In genomic region chr22:37103696-37104452, GRCh38 we compare ENCODE assay signal across 30 cellular contexts. TPM values are rescaled to one million over a fixed set of nuclear protein-coding genes. Genes with fewer than 3 reads are reported as not detected.
DNase-seq lines count a peak whose midpoint lies in the region; ATAC-seq, FAIRE-seq and TF ChIP-seq lines count a peak whose summit lies in the region.
"Had no signal": no experiment of that assay in that cellular context is flagged by ENCODE, and none has a peak within 500 bp of the region (broad histone marks: within the 10 kb centered on the region; RNA-seq: fewer than 3 reads in every experiment).

No MANE protein-coding gene starts in this region.

- H3K4me1 ChIP-seq in K562 (replicated peaks in 1 of 2; ENCODE audit: control insufficient read depth in 2 of 2, insufficient read depth in 2 of 2, low read length in 2 of 2) (no peaks in the 10 kb centered on the region), neuronal stem cell (ENCODE audit: control insufficient read depth in 2 of 2, insufficient read depth in 1 of 2, low read depth in 1 of 2, low read length in 2 of 2) (peaks cover 0 to 3% of the 10 kb centered on the region in 2 donors)

- H2BK15ac ChIP-seq in neuronal stem cell (ENCODE audit: low read length) = no peak overlapping the region

- CTCF ChIA-PET in K562 (lab: Yijun Ruan, JAX; ENCODE audit: low intra/inter-chr PET ratio) (no interaction called here), Calu3 (lab: Charles Lee) (interaction anchor here (1.5 kb wide), 1 partner anchor 38 kb away, joined by 3 read pairs; no protein-coding TSS in a partner anchor)

- H2AFZ ChIP-seq in K562 (ENCODE audit: low read depth, low read length) = no peak overlapping the region
- no peak overlapping the region for H2AFZ ChIP-seq in neuronal stem cell (ENCODE audit: low read length)

- H2BK5ac ChIP-seq in neuronal stem cell (ENCODE audit: low read length) = peak overlapping the region; percentile 3

- TF ChIP-seq RAD21 in K562 (CRISPR knock-in tag; conservative IDR thresholded peaks at IDR 0.05 in 1 of 2, IDR thresholded peaks at IDR 0.05 in 1 of 2) = no peak

- H3K36me3 ChIP-seq in K562 (ENCODE audit: control insufficient read depth, insufficient read depth, low read length) (no peaks in the 10 kb centered on the region), neuronal stem cell (replicated peaks in 1 of 2; ENCODE audit: control insufficient read depth in 2 of 2, insufficient read depth in 2 of 2, low read length in 2 of 2) (no peaks in the 10 kb centered on the region)
- H3K36me3 ChIP-seq: BLaER1 treated with 17β-estradiol and CSF1 and Interleukin-3, amounts not matched to agents 10 nM and 100 nM; Peyer's patch had no signal

- in situ Hi-C loops in K562 (cut with MboI) = no loop called here

- intact Hi-C loops in natural killer cell (cut with micrococcal nuclease) = no loop called here
- intact Hi-C loops in K562 (cut with micrococcal nuclease) = no loop called here
- intact Hi-C loops in Calu3 (cut with micrococcal nuclease; ENCODE audit: unreplicated experiment) = no loop called here

- H3K27me3 ChIP-seq in K562 (ENCODE audit: control insufficient read depth in 2 of 2, insufficient read depth in 2 of 2, low read length in 2 of 2) (peaks cover 2 to 42% of the 10 kb centered on the region in 2 experiments; a peak in 3 of 5 replicates), neuronal stem cell (ENCODE audit: control insufficient read depth in 3 of 3, insufficient read depth in 3 of 3, low read depth in 1 of 3, low read length in 3 of 3) (peaks cover 0 to 63% (median 0%) of the 10 kb centered on the region in 3 experiments)
- H3K27me3 ChIP-seq: BLaER1 treated with 17β-estradiol and CSF1 and Interleukin-3, amounts not matched to agents 10 nM and 100 nM; Peyer's patch had no signal

- H3K23ac ChIP-seq in neuronal stem cell (ENCODE audit: low read depth, low read length, poor library complexity) = no peak overlapping the region

- TF ChIP-seq POLR2A in K562 (conservative IDR thresholded peaks at IDR 0.05) = no peak

- H2AK5ac ChIP-seq in neuronal stem cell (ENCODE audit: low read depth, low read length) = peak overlapping the region; percentile 35

- ATAC-seq in natural killer cell treated with Interleukin-12 subunit alpha and Interleukin-12 subunit beta and Interleukin-15 and Interleukin-18, amount 100 ng/mL, for 72 hours = no peak
- no peak for ATAC-seq in natural killer cell
- no peak for ATAC-seq in K562
- no peak for ATAC-seq in activated T-cell treated with anti-CD3 and anti-CD28 coated beads, Interleukin-2, amount 50 U/mL, for 4 hours

- no peak for TF ChIP-seq CTCF in natural killer cell (IDR thresholded peaks at IDR 0.05)
- no peak for TF ChIP-seq CTCF in K562 (IDR thresholded peaks at IDR 0.05 in 2 of 3, conservative IDR thresholded peaks at IDR 0.05 in 1 of 3; ENCODE audit: insufficient read depth in 2 of 3, low read depth in 1 of 3, low read length in 3 of 3)
- no peak for TF ChIP-seq CTCF in Calu3 (IDR thresholded peaks at IDR 0.05; ENCODE audit: unreplicated experiment)

- H3K9ac ChIP-seq in K562 (ENCODE audit: insufficient read depth in 1 of 2, low read depth in 2 of 2, low read length in 2 of 2) (no peak overlapping the region), neuronal stem cell (ENCODE audit: low read depth, low read length, poor library complexity) (no peak overlapping the region)
- H3K9ac ChIP-seq: BLaER1 treated with 17β-estradiol and CSF1 and Interleukin-3, amounts not matched to agents 10 nM and 100 nM had no signal

- peak overlapping the region; percentile 14 to 72 for H3K27ac Mint-ChIP-seq in natural killer cell treated with Interleukin-12 subunit alpha and Interleukin-12 subunit beta and Interleukin-15 and Interleukin-18, amount 100 ng/mL, for 72 hours
- H3K27ac Mint-ChIP-seq in natural killer cell = no peak overlapping the region
- H3K27ac Mint-ChIP-seq in Calu3 (ENCODE audit: unreplicated experiment) = no peak overlapping the region

- no peaks in the 10 kb centered on the region for H3K27me3 Mint-ChIP-seq in natural killer cell treated with Interleukin-12 subunit alpha and Interleukin-12 subunit beta and Interleukin-15 and Interleukin-18, amount 100 ng/mL, for 72 hours
- H3K27me3 Mint-ChIP-seq in natural killer cell (ENCODE audit: low read depth in 2 of 2) (no peaks in the 10 kb centered on the region), Calu3 (ENCODE audit: unreplicated experiment) (peaks cover 68% of the 10 kb centered on the region)
- H3K27me3 Mint-ChIP-seq in activated T-cell treated with anti-CD3 and anti-CD28 coated beads, Interleukin-2, amount 50 U/mL, for 4 hours (ENCODE audit: low read depth) = no peaks in the 10 kb centered on the region
- H3K27me3 Mint-ChIP-seq: CD4-positive, alpha-beta memory T cell had no signal

- no peak overlapping the region for H3K14ac ChIP-seq in neuronal stem cell (ENCODE audit: low read length)

- H3K36me3 Mint-ChIP-seq in natural killer cell treated with Interleukin-12 subunit alpha and Interleukin-12 subunit beta and Interleukin-15 and Interleukin-18, amount 100 ng/mL, for 72 hours = no peaks in the 10 kb centered on the region
- H3K36me3 Mint-ChIP-seq in natural killer cell (no peaks in the 10 kb centered on the region), Calu3 (ENCODE audit: insufficient read depth, unreplicated experiment) (no peaks in the 10 kb centered on the region)
- H3K36me3 Mint-ChIP-seq in activated T-cell treated with anti-CD3 and anti-CD28 coated beads, Interleukin-2, amount 50 U/mL, for 4 hours (ENCODE audit: insufficient read depth) = no peaks in the 10 kb centered on the region
- H3K36me3 Mint-ChIP-seq: CD4-positive, alpha-beta memory T cell had no signal

- no peak overlapping the region for H4K8ac ChIP-seq in neuronal stem cell (ENCODE audit: low read depth, low read length)

- H3K4ac ChIP-seq in neuronal stem cell (ENCODE audit: low read length) = no peak overlapping the region

- H3K18ac ChIP-seq in neuronal stem cell (ENCODE audit: low read length) = no peak overlapping the region

- H3K9me3 Mint-ChIP-seq in natural killer cell treated with Interleukin-12 subunit alpha and Interleukin-12 subunit beta and Interleukin-15 and Interleukin-18, amount 100 ng/mL, for 72 hours = no peaks in the 10 kb centered on the region
- H3K9me3 Mint-ChIP-seq in natural killer cell (no peaks in the 10 kb centered on the region), Calu3 (ENCODE audit: low read depth, unreplicated experiment) (no peaks in the 10 kb centered on the region)
- H3K9me3 Mint-ChIP-seq in activated T-cell treated with anti-CD3 and anti-CD28 coated beads, Interleukin-2, amount 50 U/mL, for 4 hours = no peaks in the 10 kb centered on the region
- H3K9me3 Mint-ChIP-seq: CD4-positive, alpha-beta memory T cell had no signal

- WGBS in K562 (ENCODE audit: insufficient coverage, low coverage, missing lambda C conversion rate) = 0% methylated on average over 11 of the region's 14 CpGs
- WGBS in neuronal stem cell (ENCODE audit: extremely low coverage in 2 of 2, insufficient read length in 2 of 2, insufficient replicate concordance in 1 of 2), 2 donors = no CpG with 5 or more reads among the region's 14 CpGs

- H2BK12ac ChIP-seq in neuronal stem cell (ENCODE audit: low read length) = no peak overlapping the region

- no peaks in the 10 kb centered on the region for H3K79me1 ChIP-seq in neuronal stem cell (ENCODE audit: low read depth, low read length)

- no peaks in the 10 kb centered on the region for H3K79me2 ChIP-seq in K562 (ENCODE audit: control insufficient read depth, insufficient read depth, low read length)

- no peaks in the 10 kb centered on the region for H3K9me1 ChIP-seq in K562 (ENCODE audit: control insufficient read depth, insufficient read depth, low read length)

- 0 out of 2 replicates have a peak, but pooled peaks cover 4% of the 10 kb centered on the region for H4K20me1 ChIP-seq in K562 (replicated peaks; ENCODE audit: control insufficient read depth, insufficient read depth, low read length)

- H3K9me3 ChIP-seq in K562 (replicated peaks; ENCODE audit: control insufficient read depth, insufficient read depth, low read depth, low read length) (no peaks in the 10 kb centered on the region), neuronal stem cell (replicated peaks in 1 of 2; ENCODE audit: control insufficient read depth in 2 of 2, insufficient read depth in 1 of 2, low read depth in 1 of 2, low read length in 2 of 2) (no peaks in the 10 kb centered on the region)
- H3K9me3 ChIP-seq: BLaER1 treated with 17β-estradiol and CSF1 and Interleukin-3, amounts not matched to agents 10 nM and 100 nM; Peyer's patch had no signal

- H3K4me1 Mint-ChIP-seq in natural killer cell treated with Interleukin-12 subunit alpha and Interleukin-12 subunit beta and Interleukin-15 and Interleukin-18, amount 100 ng/mL, for 72 hours (ENCODE audit: low read depth in 2 of 2) = peaks cover 10 to 34% of the 10 kb centered on the region in 2 donors
- H3K4me1 Mint-ChIP-seq in natural killer cell = peaks cover 4 to 19% of the 10 kb centered on the region in 2 donors
- H3K4me1 Mint-ChIP-seq in activated T-cell treated with anti-CD3 and anti-CD28 coated beads, Interleukin-2, amount 50 U/mL, for 4 hours (ENCODE audit: low read depth) = peaks cover 10% of the 10 kb centered on the region
- no peaks in the 10 kb centered on the region for H3K4me1 Mint-ChIP-seq in Calu3 (ENCODE audit: low read depth, unreplicated experiment)

- TF ChIP-seq EP300 in K562 (IDR thresholded peaks at IDR 0.05; ENCODE audit: low read length) = no peak

- H3K4me3 ChIP-seq in K562 (no peak overlapping the region), neuronal stem cell (ENCODE audit: low read length in 2 of 2) (no peak overlapping the region)
- H3K4me3 ChIP-seq: BLaER1 treated with 17β-estradiol and CSF1 and Interleukin-3, amounts not matched to agents 10 nM and 100 nM; Peyer's patch; SK-N-MC had no signal

- no peak for DNase-seq in natural killer cell treated with Interleukin-12 subunit alpha and Interleukin-12 subunit beta and Interleukin-15 and Interleukin-18, amount 100 ng/mL, for 72 hours (ENCODE audit: low spot score)
- DNase-seq in natural killer cell (no peak), K562 (ENCODE audit: extremely low read depth in 1 of 4, low spot score in 3 of 4) (no peak), neuronal stem cell (ENCODE audit: low spot score) (no peak), Calu3 (no peak)
- DNase-seq in activated T-cell treated with anti-CD3 and anti-CD28 coated beads, Interleukin-2, amount 50 U/mL, for 4 hours = no peak
- no peak for DNase-seq in stimulated activated CD8-positive, alpha-beta memory T cell treated with anti-CD3 and anti-CD28 coated beads, Interleukin-4, amount 100 ng/mL, for 48 hours
- DNase-seq: CD4-positive, alpha-beta memory T cell; COR-L47; GOT3; HCEC 1CT; Kasumi-1; NCI-H1092 treated with DMSO at 0.1 percent for 48 hours; NCI-H1436; NCI-H187; NCI-H2081 treated with DMSO at 0.1 percent for 48 hours; NCI-H2171; NCI-H226; NCI-H510A; NCI-H69; Peyer's patch; SHP77 treated with DMSO at 0.1 percent for 48 hours had no signal

- no peak overlapping the region for H3K4me2 ChIP-seq in K562 (ENCODE audit: insufficient read depth, low read length)
- H3K4me2 ChIP-seq in neuronal stem cell (ENCODE audit: insufficient read depth, low read length, poor library complexity, severe bottlenecking) = no peak overlapping the region

- no peak overlapping the region for H3K27ac ChIP-seq in K562 (ENCODE audit: extremely low read depth, low read depth, low read length)
- no peak overlapping the region for H3K27ac ChIP-seq in neuronal stem cell (replicated peaks; ENCODE audit: low read length)
- H3K27ac ChIP-seq: BLaER1 treated with 17β-estradiol and CSF1 and Interleukin-3, amounts not matched to agents 10 nM and 100 nM; Peyer's patch; SK-N-MC had no signal

- BruUV-seq in K562 (replicated peaks; lab: Mats Ljungman, UMichigan) = no TSS peak
- BruUV-seq in Calu3 (replicated peaks; lab: Mats Ljungman, UMichigan) = no TSS peak

- no peak for FAIRE-seq in K562 (lab: Jason Lieb, UNC)
- FAIRE-seq: G401.6 had no signal

- no peak overlapping the region for H3K4me3 Mint-ChIP-seq in natural killer cell treated with Interleukin-12 subunit alpha and Interleukin-12 subunit beta and Interleukin-15 and Interleukin-18, amount 100 ng/mL, for 72 hours
- no peak overlapping the region for H3K4me3 Mint-ChIP-seq in natural killer cell
- H3K4me3 Mint-ChIP-seq in activated T-cell treated with anti-CD3 and anti-CD28 coated beads, Interleukin-2, amount 50 U/mL, for 4 hours = no peak overlapping the region
- H3K4me3 Mint-ChIP-seq in Calu3 (ENCODE audit: low read depth, unreplicated experiment) = no peak overlapping the region
- H3K4me3 Mint-ChIP-seq: CD4-positive, alpha-beta memory T cell had no signal

- H2BK120ac ChIP-seq in neuronal stem cell (ENCODE audit: low read depth, low read length) = no peak overlapping the region

- no peak overlapping the region for H4K91ac ChIP-seq in neuronal stem cell (ENCODE audit: low read depth, low read length, poor library complexity)

- POLR2A ChIA-PET in K562 (lab: Yijun Ruan, JAX) = interaction anchor here (0.7 kb wide), 1 partner anchor 17 kb away, joined by 3 read pairs; no protein-coding TSS in a partner anchor

RNA-seq across cellular contexts. Expression of gene TMPRSS6, which starts 5.6 kb away (rescaled TPM):
- 1 to 10 TPM; 1.8 to 1.9 TPM for total RNA-seq in natural killer cell treated with Interleukin-12 subunit alpha and Interleukin-12 subunit beta and Interleukin-15 and Interleukin-18, amount 100 ng/mL, for 72 hours
- total RNA-seq in natural killer cell (1 to 10 TPM; 1.1 to 4.7 (median 3.4) TPM), K562 (2014; rRNA removed) (not detected in 2 replicates), K562 (2014; rRNA removed; fragmentation: Illumina TruSeq; extraction: Trizol) (not detected in 2 replicates), K562 (2015; rRNA removed; fragmentation: Illumina TruSeq; extraction: Trizol) (not detected in 2 replicates), K562 (2021) (not detected in 2 replicates), Calu3 (2022) (not detected in 2 replicates)
- not detected in 2 replicates for total RNA-seq in K562 (2011; cell fraction: chromatin; rRNA removed; ENCODE audit: low replicate concordance)
- total RNA-seq in K562 (2011; cell fraction: nucleolus; rRNA removed) = not detected in 2 replicates
- not detected in 2 replicates for total RNA-seq in K562 (2011; cell fraction: nucleoplasm; rRNA removed)
- polyA plus RNA-seq in K562 (2011; rRNA removed) (0.03 TPM in 1 of 2 replicates, not detected in the other), K562 (2014; fragmentation: Illumina TruSeq; extraction: Trizol) (not detected in 2 replicates), K562 (2014; fragmentation: Nextera tagmentation; extraction: Ambion mirVana) (not detected), K562 (2014; rRNA removed) (not detected in 2 replicates)
- polyA plus RNA-seq in K562 (2011; cell fraction: cytosol; rRNA removed) = not detected in 2 replicates
- not detected in 2 replicates for polyA plus RNA-seq in K562 (2011; cell fraction: nucleus; rRNA removed)
- polyA plus RNA-seq in K562 (2012) = not detected in 2 replicates
- polyA minus RNA-seq in K562 (2011; rRNA and poly(A)+ RNA removed) = not detected in 2 replicates
- polyA minus RNA-seq in K562 (2011; cell fraction: cytosol; rRNA and poly(A)+ RNA removed) = not detected in 2 replicates
- polyA minus RNA-seq in K562 (2011; cell fraction: nucleus; rRNA and poly(A)+ RNA removed) = not detected in 2 replicates
- polyA plus RNA-seq in neuronal stem cell (2013, experiment 1 of 2) = 0.01 TPM
- polyA plus RNA-seq in neuronal stem cell (2013, experiment 2 of 2) = not detected
- total RNA-seq in activated T-cell treated with anti-CD3 and anti-CD28 coated beads, Interleukin-2, amount 50 U/mL, for 4 hours = 1 to 10 TPM in 1 of 3 donors, under 1 TPM in 2; 0.76 to 1.3 (median 0.89) TPM
- total RNA-seq: A172, HT-29, M059J, OCI-LY7 had no signal
- polyA plus RNA-seq: AG04450; CD4-positive, alpha-beta memory T cell had no signal

RNA-seq across cellular contexts. Expression of gene IL2RB, which starts 45.8 kb away (rescaled TPM):
- 100 to 1,000 TPM; 508 to 635 TPM for total RNA-seq in natural killer cell treated with Interleukin-12 subunit alpha and Interleukin-12 subunit beta and Interleukin-15 and Interleukin-18, amount 100 ng/mL, for 72 hours
- total RNA-seq in natural killer cell (1,000 to 10,000 TPM in 2 of 3 donors, 100 to 1,000 TPM in 1; 905 to 1,386 (median 1,021) TPM), K562 (2014; rRNA removed) (0.45 TPM in 1 of 2 replicates, not detected in the other), K562 (2014; rRNA removed; fragmentation: Illumina TruSeq; extraction: Trizol) (0.10 and 0.11 TPM in 2 replicates), K562 (2015; rRNA removed; fragmentation: Illumina TruSeq; extraction: Trizol) (0.07 and 0.23 TPM in 2 replicates), K562 (2021) (0.75 and 0.78 TPM in 2 replicates), Calu3 (2022) (not detected in 2 replicates)
- 0.09 and 0.74 TPM in 2 replicates for total RNA-seq in K562 (2011; cell fraction: chromatin; rRNA removed; ENCODE audit: low replicate concordance)
- 0.33 and 0.39 TPM in 2 replicates for total RNA-seq in K562 (2011; cell fraction: nucleolus; rRNA removed)
- 0.29 and 1.6 TPM in 2 replicates for total RNA-seq in K562 (2011; cell fraction: nucleoplasm; rRNA removed)
- polyA plus RNA-seq in K562 (2011; rRNA removed) (0.22 and 0.24 TPM in 2 replicates), K562 (2014; fragmentation: Illumina TruSeq; extraction: Trizol) (0.54 and 0.66 TPM in 2 replicates), K562 (2014; fragmentation: Nextera tagmentation; extraction: Ambion mirVana) (under 1 TPM; 0.03 TPM), K562 (2014; rRNA removed) (0.28 and 0.54 TPM in 2 replicates)
- polyA plus RNA-seq in K562 (2011; cell fraction: cytosol; rRNA removed) = 0.07 and 0.19 TPM in 2 replicates
- 0.41 TPM in 1 of 2 replicates, not detected in the other for polyA plus RNA-seq in K562 (2011; cell fraction: nucleus; rRNA removed)
- polyA plus RNA-seq in K562 (2012) = 1.1 and 9.5 TPM in 2 replicates
- polyA minus RNA-seq in K562 (2011; rRNA and poly(A)+ RNA removed) = 0.03 and 0.04 TPM in 2 replicates
- polyA minus RNA-seq in K562 (2011; cell fraction: cytosol; rRNA and poly(A)+ RNA removed) = not detected in 2 replicates
- polyA minus RNA-seq in K562 (2011; cell fraction: nucleus; rRNA and poly(A)+ RNA removed) = 0.13 TPM in 1 of 2 replicates, not detected in the other
- 0.47 TPM for polyA plus RNA-seq in neuronal stem cell (2013, experiment 1 of 2)
- 0.43 TPM for polyA plus RNA-seq in neuronal stem cell (2013, experiment 2 of 2)
- 100 to 1,000 TPM; 178 to 212 (median 206) TPM for total RNA-seq in activated T-cell treated with anti-CD3 and anti-CD28 coated beads, Interleukin-2, amount 50 U/mL, for 4 hours
- total RNA-seq: A172, HT-29, OCI-LY7 had no signal

RNA-seq across cellular contexts. Expression of gene KCTD17, which starts 52.3 kb away (rescaled TPM):
- 10 to 100 TPM; 30.5 to 43.8 TPM for total RNA-seq in natural killer cell treated with Interleukin-12 subunit alpha and Interleukin-12 subunit beta and Interleukin-15 and Interleukin-18, amount 100 ng/mL, for 72 hours
- 10 to 100 TPM; 21.3 to 29.4 (median 22.9) TPM for total RNA-seq in natural killer cell
- total RNA-seq in K562 (2011; cell fraction: chromatin; rRNA removed; ENCODE audit: low replicate concordance) = 1.3 and 3.4 TPM in 2 replicates
- total RNA-seq in K562 (2011; cell fraction: nucleolus; rRNA removed) = 0.66 and 2.0 TPM in 2 replicates
- total RNA-seq in K562 (2011; cell fraction: nucleoplasm; rRNA removed) = 1.2 and 2.7 TPM in 2 replicates
- 0.41 TPM in 2 replicates for total RNA-seq in K562 (2014; rRNA removed)
- 0.44 TPM in 1 of 2 replicates, not detected in the other for total RNA-seq in K562 (2014; rRNA removed; fragmentation: Illumina TruSeq; extraction: Trizol)
- 0.22 TPM in 1 of 2 replicates, not detected in the other for total RNA-seq in K562 (2015; rRNA removed; fragmentation: Illumina TruSeq; extraction: Trizol)
- 0.49 and 0.67 TPM in 2 replicates for total RNA-seq in K562 (2021)
- polyA plus RNA-seq in K562 (2011; rRNA removed) = 0.64 and 1.1 TPM in 2 replicates
- polyA plus RNA-seq in K562 (2011; cell fraction: cytosol; rRNA removed) = 0.82 and 1.1 TPM in 2 replicates
- polyA plus RNA-seq in K562 (2011; cell fraction: nucleus; rRNA removed) = 2.6 and 3.6 TPM in 2 replicates
- 0.34 and 0.82 TPM in 2 replicates for polyA plus RNA-seq in K562 (2012)
- polyA plus RNA-seq in K562 (2014; fragmentation: Illumina TruSeq; extraction: Trizol) = 0.21 and 0.51 TPM in 2 replicates
- polyA plus RNA-seq in K562 (2014; fragmentation: Nextera tagmentation; extraction: Ambion mirVana) = not detected
- 0.70 and 0.90 TPM in 2 replicates for polyA plus RNA-seq in K562 (2014; rRNA removed)
- 0.39 and 0.70 TPM in 2 replicates for polyA minus RNA-seq in K562 (2011; rRNA and poly(A)+ RNA removed)
- polyA minus RNA-seq in K562 (2011; cell fraction: cytosol; rRNA and poly(A)+ RNA removed) = not detected in 2 replicates
- polyA minus RNA-seq in K562 (2011; cell fraction: nucleus; rRNA and poly(A)+ RNA removed) = 0.40 and 1.2 TPM in 2 replicates
- 46.3 TPM for polyA plus RNA-seq in neuronal stem cell (2013, experiment 1 of 2)
- polyA plus RNA-seq in neuronal stem cell (2013, experiment 2 of 2) = 47.4 TPM
- total RNA-seq in activated T-cell treated with anti-CD3 and anti-CD28 coated beads, Interleukin-2, amount 50 U/mL, for 4 hours = 10 to 100 TPM; 33.8 to 39.6 (median 34.3) TPM
- 19.6 and 19.8 TPM in 2 replicates for total RNA-seq in Calu3 (2022)

Comparison
In these comparisons a context has a peak if more than half of its experiments do, and no peak if none do; other contexts are left out.
1. H3K27ac Mint-ChIP-seq: peak in natural killer cell treated with Interleukin-12 subunit alpha and Interleukin-12 subunit beta and Interleukin-15 and Interleukin-18, amount 100 ng/mL, for 72 hours (2 of 2); none in natural killer cell (0 of 2) and Calu3 (single experiment).
2. RNA of gene IL2RB, which starts 45.8 kb away (total RNA-seq): 905 to 1,386 TPM in natural killer cell, 508 to 635 TPM in natural killer cell treated with Interleukin-12 subunit alpha and Interleukin-12 subunit beta and Interleukin-15 and Interleukin-18, amount 100 ng/mL, for 72 hours and 178 to 212 TPM in activated T-cell treated with anti-CD3 and anti-CD28 coated beads, Interleukin-2, amount 50 U/mL, for 4 hours; 0.07 to 1.6 TPM in K562 and not detected in Calu3; every median in the first group is over 10 times any median in the second.